Comparison of ENCODE assay signal across 14 cellular contexts in genomic region chr2:8796878-8797550, GRCh38. TPM values are rescaled to one million over a fixed set of nuclear protein-coding genes. Genes with fewer than 3 reads are reported as not detected.
A peak's percentile ranks its signal among the peaks of the same experiment; 100 is the strongest.
DNase-seq lines count a peak whose midpoint lies in the region; ATAC-seq and TF ChIP-seq lines count a peak whose summit lies in the region.
"Had no signal": no experiment of that assay in that cellular context is flagged by ENCODE, and none has a peak within 500 bp of the region (broad histone marks: within the 10 kb centered on the region; RNA-seq: fewer than 3 reads in every experiment).

No MANE protein-coding gene starts in this region.

- H3K4me1 Mint-ChIP-seq in activated T-helper 17 cell treated with anti-CD3 and anti-CD28 coated beads, Interleukin-2, amount 50 U/mL, for 72 hours, result peaks cover 19% of the 10 kb centered on the region

- H3K27me3 Mint-ChIP-seq in activated T-helper 17 cell treated with anti-CD3 and anti-CD28 coated beads, Interleukin-2, amount 50 U/mL, for 72 hours, result no peaks in the 10 kb centered on the region

- DNase-seq in GM13976 (ENCODE audit: low spot score) (peak; percentile 24), epidermal melanocyte (ENCODE audit: insufficient read length, low spot score) (no peak), cerebellar nuclear complex (lab: John Stamatoyannopoulos, UW) (no peak)
- DNase-seq: activated CD4-positive, alpha-beta T cell treated with anti-CD3 and anti-CD28 coated beads, Interleukin-2, amount 50 U/mL, for 1 hour; hypothalamus; NCI-H1048; NCI-H774; retina; transverse colon had no signal

- H3K4me3 Mint-ChIP-seq in activated T-helper 17 cell treated with anti-CD3 and anti-CD28 coated beads, Interleukin-2, amount 50 U/mL, for 72 hours, result peak overlapping the region; percentile 24

- no peak for TF ChIP-seq CTCF in GM13976 (IDR thresholded peaks at IDR 0.05; ENCODE audit: borderline replicate concordance, control extremely low read depth, extremely low read depth, insufficient read depth, missing control alignments)

- H3K36me3 Mint-ChIP-seq in activated T-helper 17 cell treated with anti-CD3 and anti-CD28 coated beads, Interleukin-2, amount 50 U/mL, for 72 hours (ENCODE audit: low read depth), result peaks cover 86% of the 10 kb centered on the region

- peak; percentile 56 for ATAC-seq in GM19372 (IDR thresholded peaks at IDR 0.05; ENCODE audit: low read depth, unreplicated experiment)
- ATAC-seq in HG03095 (IDR thresholded peaks at IDR 0.05; ENCODE audit: unreplicated experiment), result peak; percentile 75
- peak; percentile 88 for ATAC-seq in activated T-helper 17 cell treated with anti-CD3 and anti-CD28 coated beads, Interleukin-2, amount 50 U/mL, for 72 hours (replicated peaks)
- ATAC-seq in GM18867 (IDR thresholded peaks at IDR 0.05; ENCODE audit: unreplicated experiment), result no peak
- ATAC-seq in HG03135 (IDR thresholded peaks at IDR 0.05; ENCODE audit: unreplicated experiment), result no peak

- H3K27ac Mint-ChIP-seq in activated T-helper 17 cell treated with anti-CD3 and anti-CD28 coated beads, Interleukin-2, amount 50 U/mL, for 72 hours, result peak overlapping the region; percentile 51

- no peaks in the 10 kb centered on the region for H3K9me3 Mint-ChIP-seq in activated T-helper 17 cell treated with anti-CD3 and anti-CD28 coated beads, Interleukin-2, amount 50 U/mL, for 72 hours

- in situ Hi-C loops in GM13976 (cut with MboI; ENCODE audit: low sequenced_read_pairs, unreplicated experiment), result no loop called here

RNA-seq across cellular contexts. Expression of gene KIDINS220, which starts 40.4 kb away (rescaled TPM):
- total RNA-seq in activated T-helper 17 cell treated with anti-CD3 and anti-CD28 coated beads, Interleukin-2, amount 50 U/mL, for 72 hours, result 10 to 100 TPM; 28.9 to 31.1 TPM

Comparison
In these comparisons a context has a peak if more than half of its experiments do, and no peak if none do; other contexts are left out.
1. ATAC-seq: peak in GM19372 (single experiment), HG03095 (single experiment) and activated T-helper 17 cell treated with anti-CD3 and anti-CD28 coated beads, Interleukin-2, amount 50 U/mL, for 72 hours (single experiment); none in GM18867 (single experiment) and HG03135 (single experiment).